ENCODE assay signal across 1 cellular context in the genomic region with DNA sequence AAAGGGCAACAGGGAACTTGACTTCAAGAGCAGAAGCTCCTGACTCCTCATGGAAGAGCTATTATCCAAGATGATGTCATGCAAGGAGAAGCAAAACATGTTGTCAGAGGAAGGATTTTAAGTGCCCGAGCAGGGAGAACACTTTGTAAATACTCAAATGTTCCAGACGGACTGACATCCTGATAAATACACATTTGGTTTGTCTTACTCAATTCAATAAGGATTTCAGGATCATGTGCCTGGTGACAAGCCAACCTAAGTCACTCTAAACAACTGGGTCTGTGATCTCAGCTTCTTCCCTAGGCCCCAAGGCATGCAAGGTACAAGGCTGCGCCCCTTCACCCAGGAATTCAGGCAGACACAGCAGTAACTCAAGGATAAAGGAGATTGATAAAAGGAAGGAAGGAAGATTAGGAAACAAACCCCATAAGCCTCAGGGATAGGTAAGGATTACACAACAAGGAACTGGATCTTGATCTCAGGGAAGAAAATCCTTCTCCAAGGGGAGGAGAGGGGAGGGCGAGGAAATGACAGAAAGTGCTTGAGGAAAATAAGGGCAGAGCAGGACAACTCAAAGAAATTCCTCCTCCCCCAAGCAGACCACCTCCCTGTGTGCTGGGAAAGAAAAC.
TF ChIP-seq lines count a peak whose summit lies in the region.

No MANE protein-coding gene starts in this region.

TF ChIP-seq in GM23338, 12 proteins besides CTCF, POLR2A, EP300 and RAD21:
- TF ChIP-seq EZH2 (IDR thresholded peaks at IDR 0.05; ENCODE audit: low read depth, unreplicated experiment) = no peak
- TF ChIP-seq EZH2phosphoT487 (IDR thresholded peaks at IDR 0.05; ENCODE audit: unreplicated experiment) = no peak
- TF ChIP-seq, protein P1, sequence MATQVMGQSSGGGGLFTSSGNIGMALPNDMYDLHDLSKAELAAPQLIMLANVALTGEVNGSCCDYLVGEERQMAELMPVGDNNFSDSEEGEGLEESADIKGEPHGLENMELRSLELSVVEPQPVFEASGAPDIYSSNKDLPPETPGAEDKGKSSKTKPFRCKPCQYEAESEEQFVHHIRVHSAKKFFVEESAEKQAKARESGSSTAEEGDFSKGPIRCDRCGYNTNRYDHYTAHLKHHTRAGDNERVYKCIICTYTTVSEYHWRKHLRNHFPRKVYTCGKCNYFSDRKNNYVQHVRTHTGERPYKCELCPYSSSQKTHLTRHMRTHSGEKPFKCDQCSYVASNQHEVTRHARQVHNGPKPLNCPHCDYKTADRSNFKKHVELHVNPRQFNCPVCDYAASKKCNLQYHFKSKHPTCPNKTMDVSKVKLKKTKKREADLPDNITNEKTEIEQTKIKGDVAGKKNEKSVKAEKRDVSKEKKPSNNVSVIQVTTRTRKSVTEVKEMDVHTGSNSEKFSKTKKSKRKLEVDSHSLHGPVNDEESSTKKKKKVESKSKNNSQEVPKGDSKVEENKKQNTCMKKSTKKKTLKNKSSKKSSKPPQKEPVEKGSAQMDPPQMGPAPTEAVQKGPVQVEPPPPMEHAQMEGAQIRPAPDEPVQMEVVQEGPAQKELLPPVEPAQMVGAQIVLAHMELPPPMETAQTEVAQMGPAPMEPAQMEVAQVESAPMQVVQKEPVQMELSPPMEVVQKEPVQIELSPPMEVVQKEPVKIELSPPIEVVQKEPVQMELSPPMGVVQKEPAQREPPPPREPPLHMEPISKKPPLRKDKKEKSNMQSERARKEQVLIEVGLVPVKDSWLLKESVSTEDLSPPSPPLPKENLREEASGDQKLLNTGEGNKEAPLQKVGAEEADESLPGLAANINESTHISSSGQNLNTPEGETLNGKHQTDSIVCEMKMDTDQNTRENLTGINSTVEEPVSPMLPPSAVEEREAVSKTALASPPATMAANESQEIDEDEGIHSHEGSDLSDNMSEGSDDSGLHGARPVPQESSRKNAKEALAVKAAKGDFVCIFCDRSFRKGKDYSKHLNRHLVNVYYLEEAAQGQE (IDR thresholded peaks at IDR 0.05; ENCODE audit: unreplicated experiment) = no peak
- TF ChIP-seq ZNF114 (CRISPR knock-in tag; IDR thresholded peaks at IDR 0.05) = no peak
- no peak for TF ChIP-seq POLR2AphosphoS5 (IDR thresholded peaks at IDR 0.05; ENCODE audit: low read depth)
- TF ChIP-seq NANOG (IDR thresholded peaks at IDR 0.05; ENCODE audit: borderline replicate concordance) = no peak
- no peak for TF ChIP-seq JUNB (IDR thresholded peaks at IDR 0.05; ENCODE audit: unreplicated experiment)
- TF ChIP-seq ZNF331 (CRISPR knock-in tag; IDR thresholded peaks at IDR 0.05; ENCODE audit: low read depth) = no peak
